Comparison of ENCODE assay signal across 17 cellular contexts in genomic region chr4:141416219-141416618, GRCh38.
"Had no signal": no experiment of that assay in that cellular context is flagged by ENCODE, and none has a peak within 500 bp of the region (broad histone marks: within the 10 kb centered on the region; RNA-seq: fewer than 3 reads in every experiment).

No MANE protein-coding gene starts in this region.

- H3K4me1 Mint-ChIP-seq: activated B cell treated with CpG ODN at 0.5 μM for 24 hours; activated CD4-positive, alpha-beta T cell treated with anti-CD3 and anti-CD28 coated beads, Interleukin-2, amount 10 ng/mL, durations not matched to agents 7 days and 5 days; central memory CD8-positive, alpha-beta T cell; memory B cell had no signal

- H3K9me3 ChIP-seq: body of pancreas, psoas muscle, right lobe of liver, upper lobe of left lung had no signal

- H3K36me3 ChIP-seq: heart right ventricle, right lobe of liver, upper lobe of left lung had no signal

- H3K27ac Mint-ChIP-seq: activated B cell treated with CpG ODN at 0.5 μM for 24 hours; activated CD4-positive, alpha-beta T cell treated with anti-CD3 and anti-CD28 coated beads, Interleukin-2, amount 10 ng/mL, durations not matched to agents 7 days and 5 days; activated naive CD4-positive, alpha-beta T cell treated with anti-CD3 and anti-CD28 coated beads for 36 hours; memory B cell; natural killer cell treated with Interleukin-12 subunit alpha and Interleukin-12 subunit beta and Interleukin-15 and Interleukin-18, amount 100 ng/mL, for 72 hours had no signal

- H3K27me3 ChIP-seq: body of pancreas, heart right ventricle, right lobe of liver, upper lobe of left lung had no signal

- H3K4me3 Mint-ChIP-seq: activated B cell treated with CpG ODN at 0.5 μM for 24 hours; activated CD4-positive, alpha-beta T cell treated with anti-CD3 and anti-CD28 coated beads, Interleukin-2, amount 10 ng/mL, durations not matched to agents 7 days and 5 days; activated naive CD4-positive, alpha-beta T cell treated with anti-CD3 and anti-CD28 coated beads for 36 hours; central memory CD8-positive, alpha-beta T cell; memory B cell; natural killer cell treated with Interleukin-12 subunit alpha and Interleukin-12 subunit beta and Interleukin-15 and Interleukin-18, amount 100 ng/mL, for 72 hours had no signal

- H3K4me1 ChIP-seq: body of pancreas, psoas muscle, right lobe of liver, upper lobe of left lung had no signal

- DNase-seq: activated B cell treated with CpG ODN at 0.5 μM for 24 hours; activated CD4-positive, alpha-beta T cell treated with anti-CD3 and anti-CD28 coated beads, Interleukin-2, amount 10 ng/mL, durations not matched to agents 7 days and 5 days; activated CD8-positive, alpha-beta memory T cell treated with anti-CD3 and anti-CD28 coated beads for 24 hours; activated naive CD4-positive, alpha-beta T cell treated with anti-CD3 and anti-CD28 coated beads for 36 hours; body of pancreas; effector memory CD4-positive, alpha-beta T cell; heart right ventricle; psoas muscle; right lobe of liver; stimulated activated CD4-positive, alpha-beta T cell treated with anti-CD3 and anti-CD28 coated beads, Interleukin-2, amount 100 ng/mL, for 48 hours; stimulated activated naive CD4-positive, alpha-beta T cell treated with Interleukin-2 at 50 U/mL for 16 hours; T-helper 2 cell; upper lobe of left lung had no signal

- ATAC-seq: body of pancreas; left lobe of liver; natural killer cell treated with Interleukin-12 subunit alpha and Interleukin-12 subunit beta and Interleukin-15 and Interleukin-18, amount 100 ng/mL, for 72 hours; psoas muscle; right lobe of liver had no signal

- H3K4me3 ChIP-seq: body of pancreas, heart right ventricle, psoas muscle, right lobe of liver, upper lobe of left lung had no signal

- H3K27me3 Mint-ChIP-seq: activated B cell treated with CpG ODN at 0.5 μM for 24 hours; activated CD4-positive, alpha-beta T cell treated with anti-CD3 and anti-CD28 coated beads, Interleukin-2, amount 10 ng/mL, durations not matched to agents 7 days and 5 days; central memory CD8-positive, alpha-beta T cell; memory B cell; natural killer cell treated with Interleukin-12 subunit alpha and Interleukin-12 subunit beta and Interleukin-15 and Interleukin-18, amount 100 ng/mL, for 72 hours had no signal

- H3K27ac ChIP-seq: body of pancreas, psoas muscle, right lobe of liver, upper lobe of left lung had no signal

- H3K9me3 Mint-ChIP-seq: activated B cell treated with CpG ODN at 0.5 μM for 24 hours; activated CD4-positive, alpha-beta T cell treated with anti-CD3 and anti-CD28 coated beads, Interleukin-2, amount 10 ng/mL, durations not matched to agents 7 days and 5 days; activated naive CD4-positive, alpha-beta T cell treated with anti-CD3 and anti-CD28 coated beads for 36 hours; central memory CD8-positive, alpha-beta T cell had no signal
